ENCODE assay signal across 9 cellular contexts in genomic region chr7:1668486-1668931, GRCh38. TPM values are rescaled to one million over a fixed set of nuclear protein-coding genes. Genes with fewer than 3 reads are reported as not detected.
A peak's percentile ranks its signal among the peaks of the same experiment; 100 is the strongest.
DNase-seq lines count a peak whose midpoint lies in the region; ATAC-seq and TF ChIP-seq lines count a peak whose summit lies in the region.
"Had no signal": no experiment of that assay in that cellular context is flagged by ENCODE, and none has a peak within 500 bp of the region (broad histone marks: within the 10 kb centered on the region; RNA-seq: fewer than 3 reads in every experiment).

No MANE protein-coding gene starts in this region.

- H3K27me3 Mint-ChIP-seq in CD8-positive, alpha-beta T cell (ENCODE audit: low read depth), result peaks cover 26% of the 10 kb centered on the region
- H3K27me3 Mint-ChIP-seq in neural crest cell (ENCODE audit: low read depth), result peaks cover 39% of the 10 kb centered on the region

- no peaks in the 10 kb centered on the region for H3K9me3 ChIP-seq in CD8-positive, alpha-beta T cell (ENCODE audit: low read length)
- H3K9me3 ChIP-seq in HUES6 (ENCODE audit: control insufficient read depth, insufficient read depth, low read depth, low read length), result no peaks in the 10 kb centered on the region
- H3K9me3 ChIP-seq: ascending aorta had no signal

- no peak for TF ChIP-seq CTCF in CD8-positive, alpha-beta T cell (IDR thresholded peaks at IDR 0.05)
- TF ChIP-seq CTCF in neural crest cell (conservative IDR thresholded peaks at IDR 0.05), result no peak

- no peak overlapping the region for H3K4me3 ChIP-seq in CD8-positive, alpha-beta T cell (ENCODE audit: low read depth, low read length)
- peak overlapping the region; percentile 64 for H3K4me3 ChIP-seq in HUES6 (ENCODE audit: low read depth, low read length)

- no peaks in the 10 kb centered on the region for H3K36me3 ChIP-seq in CD8-positive, alpha-beta T cell (ENCODE audit: insufficient read depth, low read length)
- no peaks in the 10 kb centered on the region for H3K36me3 ChIP-seq in HUES6 (ENCODE audit: control insufficient read depth, insufficient read depth, low read length)
- H3K36me3 ChIP-seq: ascending aorta had no signal

- intact Hi-C loops in CD8-positive, alpha-beta T cell (cut with DNase I, micrococcal nuclease), result loop anchor here in 1 of 2 experiments (5.0 kb wide), 1 partner anchor 74 kb away; no protein-coding TSS in a partner anchor
- intact Hi-C loops in Right ventricle myocardium inferior (cut with DNase I), result loop anchor here (5.0 kb wide), 1 partner anchor 74 kb away; no protein-coding TSS in a partner anchor

- peaks cover 13% of the 10 kb centered on the region for H3K4me1 Mint-ChIP-seq in CD8-positive, alpha-beta T cell (ENCODE audit: low read depth)
- peaks cover 5% of the 10 kb centered on the region for H3K4me1 Mint-ChIP-seq in neural crest cell

- POLR2A ChIA-PET in CD8-positive, alpha-beta T cell (lab: Charles Lee), result no interaction called here

- no peak for ATAC-seq in CD8-positive, alpha-beta T cell
- ATAC-seq in Right ventricle myocardium inferior, result peak; percentile 47
- ATAC-seq in HG02852 (IDR thresholded peaks at IDR 0.05; ENCODE audit: unreplicated experiment), result no peak

- H3K36me3 Mint-ChIP-seq in CD8-positive, alpha-beta T cell, result no peaks in the 10 kb centered on the region
- H3K36me3 Mint-ChIP-seq in neural crest cell (ENCODE audit: low read depth), result no peaks in the 10 kb centered on the region

- peaks cover 19% of the 10 kb centered on the region for H3K27me3 ChIP-seq in CD8-positive, alpha-beta T cell (ENCODE audit: insufficient read depth, low read length)
- peaks cover 76% of the 10 kb centered on the region for H3K27me3 ChIP-seq in HUES6 (ENCODE audit: control insufficient read depth, insufficient read depth, low read length)

- H3K4me1 ChIP-seq in CD8-positive, alpha-beta T cell (ENCODE audit: insufficient read depth, low read length), result peaks cover 23% of the 10 kb centered on the region
- peaks cover 13% of the 10 kb centered on the region for H3K4me1 ChIP-seq in HUES6 (ENCODE audit: control insufficient read depth, insufficient read depth, low read length)

- H3K9ac ChIP-seq in HUES6 (ENCODE audit: low read length), result peak overlapping the region; percentile 50

- H3K27ac ChIP-seq in CD8-positive, alpha-beta T cell (ENCODE audit: low read depth, low read length), result no peak overlapping the region
- H3K27ac ChIP-seq in HUES6 (ENCODE audit: low read depth, low read length), result no peak overlapping the region
- H3K27ac ChIP-seq: ascending aorta had no signal

- DNase-seq in CD8-positive, alpha-beta T cell, result no peak
- DNase-seq in Right ventricle myocardium inferior (ENCODE audit: missing footprints), result peak; percentile 74
- no peak for DNase-seq in neural crest cell (ENCODE audit: low read depth, low spot score)
- no peak for DNase-seq in nucleus accumbens (lab: John Stamatoyannopoulos, UW)
- no peak for DNase-seq in activated effector memory CD4-positive, alpha-beta T cell treated with Interleukin-2 at 50 U/mL for 16 hours
- DNase-seq in LoVo (ENCODE audit: low spot score), result no peak

- H3K27ac Mint-ChIP-seq in CD8-positive, alpha-beta T cell, result no peak overlapping the region
- no peak overlapping the region for H3K27ac Mint-ChIP-seq in neural crest cell (ENCODE audit: unreplicated experiment)

- CTCF ChIA-PET in CD8-positive, alpha-beta T cell (lab: Charles Lee), result interaction anchor here (0.6 kb wide), 1 partner anchor 269 kb away, joined by 3 read pairs; no protein-coding TSS in a partner anchor

- H3K4me3 Mint-ChIP-seq in CD8-positive, alpha-beta T cell, result peak overlapping the region; percentile 52
- H3K4me3 Mint-ChIP-seq in neural crest cell, result peak overlapping the region; percentile 73

- no peaks in the 10 kb centered on the region for H3K9me3 Mint-ChIP-seq in CD8-positive, alpha-beta T cell
- no peaks in the 10 kb centered on the region for H3K9me3 Mint-ChIP-seq in neural crest cell

RNA-seq across cellular contexts. Expression of gene ELFN1, which starts 1.6 kb away (rescaled TPM):
- not detected for total RNA-seq in CD8-positive, alpha-beta T cell
- 10.7 TPM for total RNA-seq in Right ventricle myocardium inferior
- 8.5 and 9.4 TPM in 2 replicates for total RNA-seq in neural crest cell
